Comparison of ENCODE assay signal across 28 cellular contexts in genomic region chr22:22048318-22048942, GRCh38.
"Had no signal": no experiment of that assay in that cellular context is flagged by ENCODE, and none has a peak within 500 bp of the region (broad histone marks: within the 10 kb centered on the region; RNA-seq: fewer than 3 reads in every experiment).

No MANE protein-coding gene starts in this region.

- DNase-seq: activated B cell treated with CpG ODN at 0.5 μM for 24 hours; activated CD4-positive, alpha-beta T cell treated with anti-CD3 and anti-CD28 coated beads, Interleukin-2, amount 50 U/mL, for 1 hour; activated CD8-positive, alpha-beta T cell treated with anti-CD3 and anti-CD28 coated beads for 36 hours; activated effector memory CD4-positive, alpha-beta T cell treated with anti-CD3 and anti-CD28 coated beads, Interleukin-2, amount 50 U/mL, for 16 hours; activated naive CD4-positive, alpha-beta T cell treated with anti-CD3 and anti-CD28 coated beads for 36 hours; activated naive CD8-positive, alpha-beta T cell treated with anti-CD3 and anti-CD28 coated beads for 36 hours; adrenal gland; aorta; cerebellar nuclear complex; dorsolateral prefrontal cortex; effector memory CD4-positive, alpha-beta T cell; foreskin fibroblast; heart right ventricle; left ventricle myocardium inferior; mesendoderm; natural killer cell; occipital lobe; stimulated activated CD4-positive, alpha-beta T cell treated with anti-CD3 and anti-CD28 coated beads, Interleukin-15, amount 100 ng/mL, for 24 hours; stimulated activated naive CD8-positive, alpha-beta T cell treated with anti-CD3 and anti-CD28 coated beads, Interleukin-15, Interleukin-2, amounts not matched to agents 100 U/mL and 50 U/mL, for 24 hours; T-helper 2 cell; trophoblast cell had no signal

- H3K9ac ChIP-seq: neural progenitor cell had no signal

- H3K4me2 ChIP-seq: neural progenitor cell had no signal

- H2AFZ ChIP-seq: neural progenitor cell had no signal

- ATAC-seq: activated CD8-positive, alpha-beta T cell treated with anti-CD3 and anti-CD28 coated beads for 36 hours; heart right ventricle; natural killer cell; stimulated activated naive CD8-positive, alpha-beta T cell treated with anti-CD3 and anti-CD28 coated beads, Interleukin-15, Interleukin-2, amounts not matched to agents 100 U/mL and 50 U/mL, for 24 hours had no signal

- H3K36me3 ChIP-seq: adrenal gland, cardiac muscle cell, heart right ventricle, left ventricle myocardium inferior, neural progenitor cell, right atrium auricular region, thoracic aorta had no signal

- H3K27ac ChIP-seq: adrenal gland, cardiac muscle cell, coronary artery, dorsolateral prefrontal cortex, heart right ventricle, left ventricle myocardium inferior, neural progenitor cell, right atrium auricular region, thoracic aorta had no signal

- H3K4me1 Mint-ChIP-seq: activated naive CD8-positive, alpha-beta T cell treated with anti-CD3 and anti-CD28 coated beads for 36 hours; brain; natural killer cell had no signal

- H3K9me3 Mint-ChIP-seq: activated B cell treated with CpG ODN at 0.5 μM for 24 hours; activated CD8-positive, alpha-beta T cell treated with anti-CD3 and anti-CD28 coated beads for 36 hours; activated naive CD4-positive, alpha-beta T cell treated with anti-CD3 and anti-CD28 coated beads for 36 hours; activated naive CD8-positive, alpha-beta T cell treated with anti-CD3 and anti-CD28 coated beads for 36 hours; natural killer cell had no signal

- H3K4me3 ChIP-seq: adrenal gland, cardiac muscle cell, coronary artery, dorsolateral prefrontal cortex, heart right ventricle, left ventricle myocardium inferior, lung, neural progenitor cell, right atrium auricular region, thoracic aorta had no signal

- H3K27me3 ChIP-seq: right atrium auricular region had no signal

- H3K4me3 Mint-ChIP-seq: activated B cell treated with CpG ODN at 0.5 μM for 24 hours; activated CD8-positive, alpha-beta T cell treated with anti-CD3 and anti-CD28 coated beads for 36 hours; activated naive CD4-positive, alpha-beta T cell treated with anti-CD3 and anti-CD28 coated beads for 36 hours; activated naive CD8-positive, alpha-beta T cell treated with anti-CD3 and anti-CD28 coated beads for 36 hours; brain; natural killer cell; neural progenitor cell had no signal

- H3K36me3 Mint-ChIP-seq: activated naive CD8-positive, alpha-beta T cell treated with anti-CD3 and anti-CD28 coated beads for 36 hours; brain; natural killer cell; neural progenitor cell had no signal

- H3K4me1 ChIP-seq: adrenal gland, heart right ventricle, left ventricle myocardium inferior, neural progenitor cell, right atrium auricular region had no signal

- H3K27ac Mint-ChIP-seq: activated B cell treated with CpG ODN at 0.5 μM for 24 hours; activated CD8-positive, alpha-beta T cell treated with anti-CD3 and anti-CD28 coated beads for 36 hours; activated naive CD4-positive, alpha-beta T cell treated with anti-CD3 and anti-CD28 coated beads for 36 hours; activated naive CD8-positive, alpha-beta T cell treated with anti-CD3 and anti-CD28 coated beads for 36 hours; brain; natural killer cell; neural progenitor cell had no signal

- H3K9me3 ChIP-seq: adrenal gland, right atrium auricular region, thoracic aorta had no signal

- H3K27me3 Mint-ChIP-seq: activated B cell treated with CpG ODN at 0.5 μM for 24 hours had no signal
